Comparison of ENCODE assay signal across 12 cellular contexts in genomic region chr21:36255650-36256047, GRCh38.
DNase-seq lines count a peak whose midpoint lies in the region; ATAC-seq and TF ChIP-seq lines count a peak whose summit lies in the region.
"Had no signal": no experiment of that assay in that cellular context is flagged by ENCODE, and none has a peak within 500 bp of the region (broad histone marks: within the 10 kb centered on the region; RNA-seq: fewer than 3 reads in every experiment).

No MANE protein-coding gene starts in this region.

- H3K27ac ChIP-seq in suprapubic skin, result no peak overlapping the region
- H3K27ac ChIP-seq: hepatocyte, HL-60 had no signal

- no peak for TF ChIP-seq EP300 in suprapubic skin (IDR thresholded peaks at IDR 0.05)

- 83% methylated on average over 5 of the region's 5 CpGs for WGBS in suprapubic skin

- TF ChIP-seq CTCF in suprapubic skin (IDR thresholded peaks at IDR 0.05), result no peak

- TF ChIP-seq POLR2A in suprapubic skin (IDR thresholded peaks at IDR 0.05), result no peak

- no peaks in the 10 kb centered on the region for H3K27me3 ChIP-seq in adipocyte (replicated peaks; ENCODE audit: control insufficient read depth, insufficient read depth, low read length)
- no peaks in the 10 kb centered on the region for H3K27me3 ChIP-seq in suprapubic skin
- H3K27me3 ChIP-seq: hepatocyte had no signal

- H3K4me1 ChIP-seq in adipocyte (ENCODE audit: control insufficient read depth, insufficient read depth, low read length) (no peaks in the 10 kb centered on the region), suprapubic skin (no peaks in the 10 kb centered on the region)

- H3K9me3 ChIP-seq in adipocyte (ENCODE audit: control insufficient read depth, low read length) (no peaks in the 10 kb centered on the region), suprapubic skin (no peaks in the 10 kb centered on the region)

- H3K36me3 ChIP-seq in adipocyte (ENCODE audit: control insufficient read depth, insufficient read depth, low read length, severe bottlenecking) (peaks cover 5% of the 10 kb centered on the region), suprapubic skin (peaks cover 40% of the 10 kb centered on the region)

- peak; percentile 46 for ATAC-seq in GM18519 (IDR thresholded peaks at IDR 0.05; ENCODE audit: low FRiP score, unreplicated experiment)
- ATAC-seq in GM21515 (IDR thresholded peaks at IDR 0.05; ENCODE audit: unreplicated experiment), result peak; percentile 43
- ATAC-seq in HG03135 (IDR thresholded peaks at IDR 0.05; ENCODE audit: unreplicated experiment), result peak; percentile 60

- DNase-seq in adipocyte (ENCODE audit: low read depth) (peak; percentile 69), NCI-H2107 (lab: John Stamatoyannopoulos, UW) (no peak), retina (no peak), SW480 (ENCODE audit: low spot score) (no peak), suprapubic skin (ENCODE audit: low spot score in 2 of 2) (no peak)
- DNase-seq: activated naive CD8-positive, alpha-beta T cell treated with anti-CD3 and anti-CD28 coated beads, Interleukin-2, amount 10 ng/mL, durations not matched to agents 7 days and 5 days; NCI-H1694 treated with DMSO at 0.1 percent for 48 hours had no signal

- H3K4me3 ChIP-seq in adipocyte (ENCODE audit: low read length), result no peak overlapping the region
- no peak overlapping the region for H3K4me3 ChIP-seq in suprapubic skin
- H3K4me3 ChIP-seq: hepatocyte had no signal

- no peak overlapping the region for H3K9ac ChIP-seq in adipocyte (ENCODE audit: low read length)
